ENCODE assay signal across 11 cellular contexts in genomic region chr3:28972921-28973320, GRCh38.
A peak's percentile ranks its signal among the peaks of the same experiment; 100 is the strongest.
DNase-seq lines count a peak whose midpoint lies in the region; ATAC-seq and TF ChIP-seq lines count a peak whose summit lies in the region.
"Had no signal": no experiment of that assay in that cellular context is flagged by ENCODE, and none has a peak within 500 bp of the region (broad histone marks: within the 10 kb centered on the region; RNA-seq: fewer than 3 reads in every experiment).

No MANE protein-coding gene starts in this region.

- no peak overlapping the region for H3K4me3 ChIP-seq in transverse colon
- no peak overlapping the region for H3K4me3 ChIP-seq in uterus
- H3K4me3 ChIP-seq in right lobe of liver, result no peak overlapping the region

- TF ChIP-seq EP300 in transverse colon (IDR thresholded peaks at IDR 0.05; ENCODE audit: low read depth), result no peak

- H3K9me3 ChIP-seq in transverse colon (peaks cover 7 to 9% of the 10 kb centered on the region in 2 donors), uterus (no peaks in the 10 kb centered on the region), right lobe of liver (peaks cover 0 to 8% (median 0%) of the 10 kb centered on the region in 4 donors)

- H3K27ac ChIP-seq in transverse colon (no peak overlapping the region), uterus (no peak overlapping the region), right lobe of liver (no peak overlapping the region)

- H3K36me3 ChIP-seq in transverse colon, result no peaks in the 10 kb centered on the region
- no peaks in the 10 kb centered on the region for H3K36me3 ChIP-seq in uterus
- H3K36me3 ChIP-seq in right lobe of liver, result no peaks in the 10 kb centered on the region

- no peaks in the 10 kb centered on the region for H3K27me3 ChIP-seq in transverse colon
- no peaks in the 10 kb centered on the region for H3K27me3 ChIP-seq in uterus
- no peaks in the 10 kb centered on the region for H3K27me3 ChIP-seq in right lobe of liver

- no peaks in the 10 kb centered on the region for H3K4me1 ChIP-seq in transverse colon
- no peaks in the 10 kb centered on the region for H3K4me1 ChIP-seq in uterus
- no peaks in the 10 kb centered on the region for H3K4me1 ChIP-seq in right lobe of liver

- intact Hi-C loops in transverse colon (cut with DNase I; ENCODE audit: low total_unique reads) (no loop called here), uterus (cut with DNase I; ENCODE audit: low total_unique reads) (no loop called here), right lobe of liver (cut with DNase I) (no loop called here)

- no peak for TF ChIP-seq POLR2A in transverse colon (IDR thresholded peaks at IDR 0.05)
- no peak for TF ChIP-seq POLR2A in uterus (IDR thresholded peaks at IDR 0.05)
- no peak for TF ChIP-seq POLR2A in right lobe of liver (IDR thresholded peaks at IDR 0.05)

- TF ChIP-seq CTCF in transverse colon (IDR thresholded peaks at IDR 0.05) (no peak), uterus (IDR thresholded peaks at IDR 0.05) (no peak), right lobe of liver (IDR thresholded peaks at IDR 0.05) (no peak)

- in situ Hi-C loops in transverse colon (cut with MboI; ENCODE audit: low pct_ligation_motif_present in 1 of 4, low pct_unique_long_range_greater_than_20kb in 1 of 4, low sequenced_read_pairs in 3 of 4), result no loop called here

- DNase-seq in HCEC 1CT (peak; percentile 66), HT1080 (ENCODE audit: low read depth) (peak; percentile 61), glomerular visceral epithelial cell (ENCODE audit: extremely low spot score) (peak; percentile 73), transverse colon (no peak), uterus (no peak), right lobe of liver (no peak)
- no peak for DNase-seq in activated effector memory CD4-positive, alpha-beta T cell treated with anti-CD3 and anti-CD28 coated beads, Interleukin-2, amount 50 U/mL, for 16 hours
- DNase-seq: activated CD4-positive, CD25-positive, alpha-beta regulatory T cell treated with anti-CD3 and anti-CD28 coated beads, Interleukin-2, amount 50 U/mL, for 72 hours; Calu3; natural killer cell had no signal

- ATAC-seq in GM18511 (IDR thresholded peaks at IDR 0.05; ENCODE audit: unreplicated experiment), result peak; percentile 77
- no peak for ATAC-seq in right lobe of liver
- ATAC-seq: natural killer cell had no signal

- 44 to 52% methylated on average over 2 to 3 of the region's 3 CpGs for WGBS in transverse colon (ENCODE audit: low coverage in 1 of 2), 2 donors
- WGBS in right lobe of liver (ENCODE audit: insufficient coverage, low coverage, low lambda C conversion rate, missing lambda C conversion rate), result 26% methylated on average over 3 of the region's 3 CpGs

Comparison
In these comparisons a context has a peak if more than half of its experiments do, and no peak if none do; other contexts are left out.
1. DNase-seq: peak in HCEC 1CT (single experiment), HT1080 (single experiment) and glomerular visceral epithelial cell (single experiment); none in transverse colon (single experiment), uterus (0 of 2), right lobe of liver (0 of 3) and activated effector memory CD4-positive, alpha-beta T cell treated with anti-CD3 and anti-CD28 coated beads, Interleukin-2, amount 50 U/mL, for 16 hours (single experiment).